In the genomic region with DNA sequence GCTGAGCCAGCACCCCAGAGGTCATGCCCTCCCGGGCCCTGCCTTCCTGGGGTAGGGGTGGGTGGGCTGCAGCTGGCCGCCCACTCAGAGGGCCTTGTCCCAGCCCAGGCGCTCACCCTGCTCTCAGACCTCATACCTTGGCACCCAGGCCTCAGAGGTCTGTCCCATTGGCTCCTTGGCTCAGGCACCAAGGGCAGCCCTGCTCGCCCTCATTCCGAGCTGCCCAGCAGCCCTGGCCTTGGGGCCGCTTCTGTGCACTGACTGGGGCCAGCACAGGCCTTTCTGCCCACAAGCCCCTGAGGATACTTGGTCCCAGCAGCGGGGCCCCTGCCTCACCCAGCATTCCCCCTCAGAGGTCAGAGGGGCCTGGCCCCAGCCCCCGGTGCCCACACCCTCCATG, we compare ENCODE assay signal across 24 cellular contexts. TPM values are rescaled to one million over a fixed set of nuclear protein-coding genes. Genes with fewer than 3 reads are reported as not detected.
"Had no signal": no experiment of that assay in that cellular context is flagged by ENCODE, and none has a peak within 500 bp of the region (broad histone marks: within the 10 kb centered on the region; RNA-seq: fewer than 3 reads in every experiment).

No MANE protein-coding gene starts in this region.

- H3K36me3 ChIP-seq: colonic mucosa, esophagus muscularis mucosa, esophagus squamous epithelium, gastrocnemius medialis, gastroesophageal sphincter had no signal

- H3K4me1 Mint-ChIP-seq: endodermal cell had no signal

- H3K4me1 ChIP-seq: colonic mucosa, esophagus muscularis mucosa, esophagus squamous epithelium, foreskin keratinocyte, gastrocnemius medialis, gastroesophageal sphincter, heart right ventricle had no signal

- H3K4me3 Mint-ChIP-seq: dendritic cell treated with granulocyte-macrophage colony-stimulating factor and Interleukin-4, amounts not matched to agents 40 ng/mL and 50 ng/mL, for 4 days; effector memory CD8-positive, alpha-beta T cell; endodermal cell had no signal

- H3K4me3 ChIP-seq: colonic mucosa, coronary artery, dorsolateral prefrontal cortex, esophagus muscularis mucosa, esophagus squamous epithelium, gastrocnemius medialis, gastroesophageal sphincter, heart left ventricle, heart right ventricle had no signal

- H3K27ac ChIP-seq: colonic mucosa, coronary artery, epithelial cell of prostate, esophagus muscularis mucosa, esophagus squamous epithelium, foreskin keratinocyte, gastrocnemius medialis, gastroesophageal sphincter, heart left ventricle, heart right ventricle had no signal

- DNase-seq: colonic mucosa; cortex of kidney; effector CD4-positive, alpha-beta T cell; effector CD8-positive, alpha-beta T cell; effector memory CD4-positive, alpha-beta T cell; effector memory CD8-positive, alpha-beta T cell; endodermal cell; erythroblast; esophagus squamous epithelium; foreskin fibroblast; foreskin keratinocyte; foreskin melanocyte; gastrocnemius medialis; glutamatergic neuron; heart left ventricle; heart right ventricle had no signal

- H3K27me3 Mint-ChIP-seq: dendritic cell treated with granulocyte-macrophage colony-stimulating factor and Interleukin-4, amounts not matched to agents 40 ng/mL and 50 ng/mL, for 4 days had no signal

- ATAC-seq: effector memory CD8-positive, alpha-beta T cell; esophagus mucosa; foreskin keratinocyte; gastroesophageal sphincter; heart left ventricle; heart right ventricle had no signal

- H3K9me3 Mint-ChIP-seq: dendritic cell treated with granulocyte-macrophage colony-stimulating factor and Interleukin-4, amounts not matched to agents 40 ng/mL and 50 ng/mL, for 4 days; effector memory CD8-positive, alpha-beta T cell; endodermal cell had no signal

- H3K27me3 ChIP-seq: colonic mucosa, dorsolateral prefrontal cortex, foreskin keratinocyte, gastrocnemius medialis, gastroesophageal sphincter, heart left ventricle, heart right ventricle had no signal

- H3K9me3 ChIP-seq: colonic mucosa, esophagus muscularis mucosa, esophagus squamous epithelium, gastrocnemius medialis, gastroesophageal sphincter, heart left ventricle, heart right ventricle had no signal

- H3K27ac Mint-ChIP-seq: dendritic cell treated with granulocyte-macrophage colony-stimulating factor and Interleukin-4, amounts not matched to agents 40 ng/mL and 50 ng/mL, for 4 days; effector memory CD8-positive, alpha-beta T cell; endodermal cell had no signal

RNA-seq across cellular contexts. Expression of gene GCK, which starts 45.8 kb away (rescaled TPM):
- total RNA-seq: dermis blood vessel endothelial cell, esophagus mucosa had no signal
